1 cellular context compared by ENCODE assay signal in the genomic region with DNA sequence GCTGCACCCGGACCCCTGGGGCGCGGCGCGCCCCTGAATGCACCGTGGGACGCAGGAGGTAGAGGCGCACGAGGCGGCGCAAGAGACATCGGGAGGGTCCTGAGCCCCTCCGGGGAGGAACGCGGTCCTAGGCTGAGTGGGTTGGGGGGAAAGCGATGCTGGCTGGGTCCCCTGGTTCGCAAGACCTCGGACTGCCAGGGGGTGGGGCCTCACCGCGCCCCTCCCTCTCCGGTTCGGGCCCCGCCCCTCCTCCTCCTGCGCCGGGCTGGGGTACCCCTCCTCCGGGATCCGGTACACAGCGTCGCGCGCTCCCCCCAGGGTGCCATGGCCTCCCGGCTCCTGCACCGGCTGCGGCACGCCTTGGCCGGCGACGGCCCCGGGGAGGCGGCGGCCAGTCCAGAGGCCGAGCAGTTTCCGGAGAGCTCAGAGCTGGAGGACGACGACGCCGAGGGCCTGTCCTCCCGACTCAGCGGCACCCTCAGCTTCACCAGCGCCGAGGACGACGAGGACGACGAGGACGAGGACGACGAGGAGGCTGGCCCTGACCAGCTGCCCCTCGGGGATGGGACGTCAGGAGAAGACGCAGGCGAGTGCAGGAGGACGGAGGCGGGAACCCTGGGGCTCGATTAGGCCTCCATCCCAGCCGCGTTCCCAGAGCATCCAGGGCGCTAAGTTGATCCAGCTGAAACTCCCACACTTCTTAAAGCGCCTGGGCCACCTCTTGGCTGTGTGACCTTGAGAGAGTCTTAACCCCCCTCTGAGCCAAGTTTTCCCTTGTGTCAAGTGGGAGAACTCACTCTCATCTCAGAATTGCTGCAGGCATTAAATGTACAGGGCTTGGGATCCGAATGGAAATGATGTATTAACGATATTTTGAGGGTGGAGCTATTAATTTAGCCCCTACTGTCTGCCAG.
TF ChIP-seq lines count a peak whose summit lies in the region.

No MANE protein-coding gene starts in this region.

TF ChIP-seq in HCT116, 20 proteins besides CTCF, POLR2A, EP300 and RAD21 (continued from another document):
- TF ChIP-seq, protein P1, sequence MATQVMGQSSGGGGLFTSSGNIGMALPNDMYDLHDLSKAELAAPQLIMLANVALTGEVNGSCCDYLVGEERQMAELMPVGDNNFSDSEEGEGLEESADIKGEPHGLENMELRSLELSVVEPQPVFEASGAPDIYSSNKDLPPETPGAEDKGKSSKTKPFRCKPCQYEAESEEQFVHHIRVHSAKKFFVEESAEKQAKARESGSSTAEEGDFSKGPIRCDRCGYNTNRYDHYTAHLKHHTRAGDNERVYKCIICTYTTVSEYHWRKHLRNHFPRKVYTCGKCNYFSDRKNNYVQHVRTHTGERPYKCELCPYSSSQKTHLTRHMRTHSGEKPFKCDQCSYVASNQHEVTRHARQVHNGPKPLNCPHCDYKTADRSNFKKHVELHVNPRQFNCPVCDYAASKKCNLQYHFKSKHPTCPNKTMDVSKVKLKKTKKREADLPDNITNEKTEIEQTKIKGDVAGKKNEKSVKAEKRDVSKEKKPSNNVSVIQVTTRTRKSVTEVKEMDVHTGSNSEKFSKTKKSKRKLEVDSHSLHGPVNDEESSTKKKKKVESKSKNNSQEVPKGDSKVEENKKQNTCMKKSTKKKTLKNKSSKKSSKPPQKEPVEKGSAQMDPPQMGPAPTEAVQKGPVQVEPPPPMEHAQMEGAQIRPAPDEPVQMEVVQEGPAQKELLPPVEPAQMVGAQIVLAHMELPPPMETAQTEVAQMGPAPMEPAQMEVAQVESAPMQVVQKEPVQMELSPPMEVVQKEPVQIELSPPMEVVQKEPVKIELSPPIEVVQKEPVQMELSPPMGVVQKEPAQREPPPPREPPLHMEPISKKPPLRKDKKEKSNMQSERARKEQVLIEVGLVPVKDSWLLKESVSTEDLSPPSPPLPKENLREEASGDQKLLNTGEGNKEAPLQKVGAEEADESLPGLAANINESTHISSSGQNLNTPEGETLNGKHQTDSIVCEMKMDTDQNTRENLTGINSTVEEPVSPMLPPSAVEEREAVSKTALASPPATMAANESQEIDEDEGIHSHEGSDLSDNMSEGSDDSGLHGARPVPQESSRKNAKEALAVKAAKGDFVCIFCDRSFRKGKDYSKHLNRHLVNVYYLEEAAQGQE (IDR thresholded peaks at IDR 0.05; ENCODE audit: low read depth) = no peak
